ENCODE assay signal across 18 cellular contexts in genomic region chr12:106865685-106866084, GRCh38.
"Had no signal": no experiment of that assay in that cellular context is flagged by ENCODE, and none has a peak within 500 bp of the region (broad histone marks: within the 10 kb centered on the region; RNA-seq: fewer than 3 reads in every experiment).

No MANE protein-coding gene starts in this region.

- H3K9me3 ChIP-seq: gastroesophageal sphincter, mucosa of descending colon, stomach, thoracic aorta had no signal

- FAIRE-seq: islet of Langerhans had no signal

- H3K27me3 ChIP-seq: gastroesophageal sphincter, stomach had no signal

- H3K4me1 Mint-ChIP-seq: activated naive CD8-positive, alpha-beta T cell treated with anti-CD3 and anti-CD28 coated beads, Interleukin-2, amount 10 ng/mL, durations not matched to agents 7 days and 5 days had no signal

- H3K27ac ChIP-seq: gastroesophageal sphincter, stomach, thoracic aorta had no signal

- H3K4me3 Mint-ChIP-seq: activated naive CD8-positive, alpha-beta T cell treated with anti-CD3 and anti-CD28 coated beads, Interleukin-2, amount 10 ng/mL, durations not matched to agents 7 days and 5 days; activated T-cell treated with anti-CD3 and anti-CD28 coated beads, Interleukin-2, amount 50 U/mL, for 4 hours; natural killer cell treated with Interleukin-12 subunit alpha and Interleukin-12 subunit beta and Interleukin-15 and Interleukin-18, amount 100 ng/mL, for 72 hours had no signal

- DNase-seq: activated CD4-positive, alpha-beta T cell treated with anti-CD3 and anti-CD28 coated beads, Interleukin-2, amount 50 U/mL, for 48 hours; activated CD4-positive, CD25-positive, alpha-beta regulatory T cell treated with anti-CD3 and anti-CD28 coated beads, Interleukin-2, amount 50 U/mL, for 72 hours; activated naive CD8-positive, alpha-beta T cell treated with anti-CD3 and anti-CD28 coated beads, Interleukin-2, amount 10 ng/mL, durations not matched to agents 7 days and 5 days; activated T-cell treated with anti-CD3 and anti-CD28 coated beads, Interleukin-2, amount 50 U/mL, for 4 hours; aorta; effector CD4-positive, alpha-beta T cell; mammary epithelial cell; mucosa of descending colon; stimulated activated CD4-positive, alpha-beta T cell treated with anti-CD3 and anti-CD28 coated beads, Interleukin-12 subunit alpha, Interleukin-12 subunit beta, amount 100 ng/mL, for 4 hours; stimulated activated CD4-positive, alpha-beta T cell treated with anti-CD3 and anti-CD28 coated beads, Interleukin-4, amount 100 ng/mL, for 1 hour; stimulated activated CD8-positive, alpha-beta memory T cell treated with anti-CD3 and anti-CD28 coated beads, Interleukin-4, amount 100 ng/mL, for 48 hours; stomach; T-helper 2 cell had no signal

- H3K9me3 Mint-ChIP-seq: activated naive CD8-positive, alpha-beta T cell treated with anti-CD3 and anti-CD28 coated beads, Interleukin-2, amount 10 ng/mL, durations not matched to agents 7 days and 5 days; activated T-cell treated with anti-CD3 and anti-CD28 coated beads, Interleukin-2, amount 50 U/mL, for 4 hours; natural killer cell treated with Interleukin-12 subunit alpha and Interleukin-12 subunit beta and Interleukin-15 and Interleukin-18, amount 100 ng/mL, for 72 hours had no signal

- H3K4me3 ChIP-seq: gastroesophageal sphincter, mucosa of descending colon, stomach, thoracic aorta had no signal

- ATAC-seq: activated T-cell treated with anti-CD3 and anti-CD28 coated beads, Interleukin-2, amount 50 U/mL, for 4 hours; gastroesophageal sphincter; left lobe of liver; mucosa of descending colon; natural killer cell treated with Interleukin-12 subunit alpha and Interleukin-12 subunit beta and Interleukin-15 and Interleukin-18, amount 100 ng/mL, for 72 hours had no signal

- H3K27ac Mint-ChIP-seq: activated naive CD8-positive, alpha-beta T cell treated with anti-CD3 and anti-CD28 coated beads, Interleukin-2, amount 10 ng/mL, durations not matched to agents 7 days and 5 days; natural killer cell treated with Interleukin-12 subunit alpha and Interleukin-12 subunit beta and Interleukin-15 and Interleukin-18, amount 100 ng/mL, for 72 hours had no signal

- H3K27me3 Mint-ChIP-seq: activated naive CD8-positive, alpha-beta T cell treated with anti-CD3 and anti-CD28 coated beads, Interleukin-2, amount 10 ng/mL, durations not matched to agents 7 days and 5 days; natural killer cell treated with Interleukin-12 subunit alpha and Interleukin-12 subunit beta and Interleukin-15 and Interleukin-18, amount 100 ng/mL, for 72 hours had no signal
